Comparison of ENCODE assay signal across 26 cellular contexts in the genomic region with DNA sequence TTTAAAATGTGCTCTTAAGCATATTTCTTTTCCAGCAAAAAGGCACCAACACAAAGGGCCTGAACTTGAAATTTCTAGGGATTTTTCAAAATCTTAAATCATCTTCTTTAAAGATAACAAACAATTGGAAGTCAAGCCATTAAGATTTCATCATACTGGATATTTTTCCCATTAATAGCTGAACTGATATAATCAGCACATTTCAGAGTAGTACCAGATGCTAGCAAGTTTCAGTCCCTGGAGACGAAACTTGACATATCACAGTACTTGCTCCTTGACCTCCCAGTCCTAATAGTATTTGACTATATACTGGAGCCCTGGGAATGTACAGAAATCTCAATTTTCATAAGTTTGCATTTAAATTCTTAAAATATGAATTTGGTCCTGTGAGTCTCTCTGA. TPM values are rescaled to one million over a fixed set of nuclear protein-coding genes. Genes with fewer than 3 reads are reported as not detected.
DNase-seq lines count a peak whose midpoint lies in the region; ATAC-seq and TF ChIP-seq lines count a peak whose summit lies in the region.
"Had no signal": no experiment of that assay in that cellular context is flagged by ENCODE, and none has a peak within 500 bp of the region (broad histone marks: within the 10 kb centered on the region; RNA-seq: fewer than 3 reads in every experiment).

No MANE protein-coding gene starts in this region.

- no peaks in the 10 kb centered on the region for H3K9me2 ChIP-seq in SK-N-SH

- peak; percentile 13 for DNase-seq in DMS 273 (lab: John Stamatoyannopoulos, UW; ENCODE audit: unreplicated experiment)
- no peak for DNase-seq in SK-N-SH
- peak; percentile 43 for DNase-seq in fibroblast of the aortic adventitia (ENCODE audit: low read depth)
- DNase-seq in trophoblast cell, result peak; percentile 7 to 77
- no peak for DNase-seq in naive thymus-derived CD4-positive, alpha-beta T cell
- DNase-seq: CD4-positive, alpha-beta T cell; GF-D8; HFFc6; KG1; MG63; NCI-H1105 treated with DMSO at 0.1 percent for 48 hours; NCI-H146; NCI-H1930; NCI-H2107; NCI-H446 treated with DMSO at 0.1 percent for 48 hours; NCI-H526; NCI-H82; NK-92 treated with Interleukin-12 subunit alpha and Interleukin-12 subunit beta, amount 100 ng/mL, for 24 hours; PC-3 had no signal

- intact Hi-C loops in naive thymus-derived CD4-positive, alpha-beta T cell (cut with micrococcal nuclease), result no loop called here

- H4K8ac ChIP-seq in trophoblast cell (ENCODE audit: low read depth, low read length), result no peak overlapping the region

- no peak overlapping the region for H3K4ac ChIP-seq in trophoblast cell (ENCODE audit: low read depth, low read length)

- H3K4me2 ChIP-seq in SK-N-SH, result no peak overlapping the region
- H3K4me2 ChIP-seq in trophoblast cell (ENCODE audit: low read length), result no peak overlapping the region
- H3K4me2 ChIP-seq: BLaER1 treated with 17β-estradiol and CSF1 and Interleukin-3, amounts not matched to agents 10 nM and 100 nM; GM23338 had no signal

- TF ChIP-seq EP300 in SK-N-SH (IDR thresholded peaks at IDR 0.05; ENCODE audit: borderline replicate concordance in 1 of 2, low read depth in 1 of 2, low read length in 1 of 2), result no peak

- WGBS in SK-N-SH (ENCODE audit: low lambda C conversion rate), result 0% methylated on average over 1 of the region's 1 CpG
- no CpG with 5 or more reads among the region's 1 CpG for WGBS in trophoblast cell (ENCODE audit: extremely low coverage, insufficient coverage, insufficient read length)

- H3K79me2 ChIP-seq in SK-N-SH (ENCODE audit: insufficient read depth), result no peaks in the 10 kb centered on the region
- no peaks in the 10 kb centered on the region for H3K79me2 ChIP-seq in trophoblast cell (ENCODE audit: control insufficient read depth, insufficient read depth, low read length, poor library complexity)

- TF ChIP-seq POLR2A in GM18505 (IDR thresholded peaks at IDR 0.05; ENCODE audit: borderline replicate concordance, extremely low read depth, insufficient read depth, insufficient read length), result no peak

- no peaks in the 10 kb centered on the region for H4K20me1 ChIP-seq in SK-N-SH (ENCODE audit: insufficient read depth)
- H4K20me1 ChIP-seq: BLaER1 treated with 17β-estradiol and CSF1 and Interleukin-3, amounts not matched to agents 10 nM and 100 nM had no signal

- peaks cover 0 to 5% (median 0%) of the 10 kb centered on the region in 11 donors for H3K9me3 Mint-ChIP-seq in naive thymus-derived CD4-positive, alpha-beta T cell
- H3K9me3 Mint-ChIP-seq: CD4-positive, alpha-beta T cell; GM23338; HFFc6 had no signal

- TF ChIP-seq CTCF in SK-N-SH (IDR thresholded peaks at IDR 0.05) (no peak), fibroblast of the aortic adventitia (IDR thresholded peaks at IDR 0.05; ENCODE audit: insufficient read depth, low read length) (no peak)

- H3K23ac ChIP-seq in trophoblast cell (ENCODE audit: low read length), result no peak overlapping the region

- H3K4me1 Mint-ChIP-seq in naive thymus-derived CD4-positive, alpha-beta T cell, result peaks cover 0 to 11% (median 8%) of the 10 kb centered on the region in 7 donors
- H3K4me1 Mint-ChIP-seq: GM23338 had no signal

- no peaks in the 10 kb centered on the region for H3F3A ChIP-seq in SK-N-SH (replicated peaks; ENCODE audit: insufficient read depth)

- H3K18ac ChIP-seq in trophoblast cell (ENCODE audit: low read length), result no peak overlapping the region

- H2BK5ac ChIP-seq in trophoblast cell (ENCODE audit: low read depth, low read length, poor library complexity), result no peak overlapping the region

- H3K9me3 ChIP-seq in SK-N-SH (no peaks in the 10 kb centered on the region), trophoblast cell (ENCODE audit: insufficient read depth, low read depth, low read length) (peaks cover 3% of the 10 kb centered on the region)
- H3K9me3 ChIP-seq in naive thymus-derived CD4-positive, alpha-beta T cell (ENCODE audit: control insufficient read depth in 2 of 3, low read length in 3 of 3), result no peaks in the 10 kb centered on the region
- H3K9me3 ChIP-seq: HAP-1, MG63, SJSA1 had no signal

- H4K12ac ChIP-seq in trophoblast cell (ENCODE audit: low read depth, low read length), result no peak overlapping the region

- no peaks in the 10 kb centered on the region for H3K79me1 ChIP-seq in trophoblast cell (ENCODE audit: low read length)

- H3K36me3 ChIP-seq in SK-N-SH (replicated peaks in 1 of 2; ENCODE audit: control insufficient read depth in 1 of 2, insufficient read depth in 2 of 2, low read length in 1 of 2) (no peaks in the 10 kb centered on the region), trophoblast cell (ENCODE audit: control insufficient read depth in 1 of 2, insufficient read depth in 2 of 2, low read length in 2 of 2) (no peaks in the 10 kb centered on the region)
- H3K36me3 ChIP-seq in naive thymus-derived CD4-positive, alpha-beta T cell (ENCODE audit: control insufficient read depth in 2 of 3, insufficient read depth in 3 of 3, low read length in 3 of 3), result no peaks in the 10 kb centered on the region
- H3K36me3 ChIP-seq: BLaER1 treated with 17β-estradiol and CSF1 and Interleukin-3, amounts not matched to agents 10 nM and 100 nM; HAP-1; MG63; SJSA1 had no signal

- no peak overlapping the region for H2AFZ ChIP-seq in SK-N-SH (ENCODE audit: low read depth)
- H2AFZ ChIP-seq in trophoblast cell (ENCODE audit: insufficient read depth, low read length, poor library complexity), result no peak overlapping the region

- H3K27ac Mint-ChIP-seq in naive thymus-derived CD4-positive, alpha-beta T cell, result no peak overlapping the region
- H3K27ac Mint-ChIP-seq: CD4-positive, alpha-beta T cell; GM23338; HFFc6 had no signal

- CTCF ChIA-PET in SK-N-SH (lab: Yijun Ruan, JAX), result no interaction called here
- CTCF ChIA-PET in naive thymus-derived CD4-positive, alpha-beta T cell (lab: Charles Lee), result no interaction called here

- H3K27ac ChIP-seq in SK-N-SH (ENCODE audit: low read depth in 2 of 2, low read length in 1 of 2) (no peak overlapping the region), trophoblast cell (ENCODE audit: low read depth, low read length) (no peak overlapping the region)
- no peak overlapping the region for H3K27ac ChIP-seq in naive thymus-derived CD4-positive, alpha-beta T cell (ENCODE audit: low read depth, low read length)
- H3K27ac ChIP-seq: BLaER1 treated with 17β-estradiol and CSF1 and Interleukin-3, amounts not matched to agents 10 nM and 100 nM; SJSA1 had no signal

- TF ChIP-seq RAD21 in SK-N-SH (IDR thresholded peaks at IDR 0.05; ENCODE audit: low read length), result no peak

- H3K27me3 Mint-ChIP-seq in naive thymus-derived CD4-positive, alpha-beta T cell, result peaks cover 0 to 8% (median 0%) of the 10 kb centered on the region in 5 donors

- ATAC-seq in GM18505 (IDR thresholded peaks at IDR 0.05; ENCODE audit: unreplicated experiment) (no peak), HG02970 (IDR thresholded peaks at IDR 0.05; ENCODE audit: low FRiP score, unreplicated experiment) (no peak)
- ATAC-seq in naive thymus-derived CD4-positive, alpha-beta T cell, result no peak
- ATAC-seq: GM23338, PC-3, Right ventricle myocardium inferior had no signal

- POLR2A ChIA-PET in SK-N-SH (lab: Yijun Ruan, JAX), result no interaction called here
- POLR2A ChIA-PET in naive thymus-derived CD4-positive, alpha-beta T cell (lab: Charles Lee), result no interaction called here

- no peak overlapping the region for H4K91ac ChIP-seq in trophoblast cell (ENCODE audit: low read depth, low read length)

- no peak overlapping the region for H3K4me3 Mint-ChIP-seq in naive thymus-derived CD4-positive, alpha-beta T cell
- H3K4me3 Mint-ChIP-seq: CD4-positive, alpha-beta T cell; GM23338; HFFc6 had no signal

- no peak overlapping the region for H2AK5ac ChIP-seq in trophoblast cell (ENCODE audit: low read length)

- H3K4me1 ChIP-seq in SK-N-SH (ENCODE audit: control insufficient read depth in 1 of 2, insufficient read depth in 2 of 2, low read depth in 1 of 2, low read length in 1 of 2), result no peaks in the 10 kb centered on the region; a peak in 1 of 4 replicates
- H3K4me1 ChIP-seq in trophoblast cell (ENCODE audit: control insufficient read depth in 1 of 2, insufficient read depth in 2 of 2, low read length in 2 of 2), result no peaks in the 10 kb centered on the region
- H3K4me1 ChIP-seq in naive thymus-derived CD4-positive, alpha-beta T cell (ENCODE audit: control insufficient read depth in 2 of 2, insufficient read depth in 2 of 2, low read length in 2 of 2), result peaks cover 0 to 6% of the 10 kb centered on the region in 2 donors
- H3K4me1 ChIP-seq: HAP-1, SJSA1 had no signal

- no peak overlapping the region for H3K14ac ChIP-seq in trophoblast cell (ENCODE audit: low read length)

- H3K9ac ChIP-seq in SK-N-SH, result no peak overlapping the region
- no peak overlapping the region for H3K9ac ChIP-seq in trophoblast cell (ENCODE audit: low read length)
- H3K9ac ChIP-seq: BLaER1 treated with 17β-estradiol and CSF1 and Interleukin-3, amounts not matched to agents 10 nM and 100 nM had no signal

- H3K27me3 ChIP-seq in SK-N-SH (ENCODE audit: insufficient read depth) (no peaks in the 10 kb centered on the region), trophoblast cell (ENCODE audit: insufficient read depth, low read length) (no peaks in the 10 kb centered on the region)
- no peaks in the 10 kb centered on the region for H3K27me3 ChIP-seq in naive thymus-derived CD4-positive, alpha-beta T cell (ENCODE audit: control insufficient read depth in 2 of 2, insufficient read depth in 2 of 2, low read length in 2 of 2)
- H3K27me3 ChIP-seq: BLaER1 treated with 17β-estradiol and CSF1 and Interleukin-3, amounts not matched to agents 10 nM and 100 nM; MG63; SJSA1 had no signal

- H3K4me3 ChIP-seq in SK-N-SH (ENCODE audit: low read depth in 2 of 2, low read length in 1 of 2) (no peak overlapping the region), fibroblast of the aortic adventitia (ENCODE audit: low read depth, low read length) (no peak overlapping the region), trophoblast cell (ENCODE audit: low read depth, low read length) (no peak overlapping the region)
- H3K4me3 ChIP-seq in naive thymus-derived CD4-positive, alpha-beta T cell (ENCODE audit: low read length), result no peak overlapping the region
- H3K4me3 ChIP-seq: BLaER1 treated with 17β-estradiol and CSF1 and Interleukin-3, amounts not matched to agents 10 nM and 100 nM; GM23338; HAP-1; MG63; SJSA1 had no signal

- H2BK120ac ChIP-seq in trophoblast cell (ENCODE audit: insufficient read depth, low read length, poor library complexity), result no peak overlapping the region

- H2BK12ac ChIP-seq in trophoblast cell (ENCODE audit: low read length), result no peak overlapping the region

- no peaks in the 10 kb centered on the region for H3K36me3 Mint-ChIP-seq in naive thymus-derived CD4-positive, alpha-beta T cell

TF ChIP-seq in SK-N-SH, 30 proteins besides CTCF, POLR2A, EP300 and RAD21 (continues in another document):
- TF ChIP-seq GABPA (IDR thresholded peaks at IDR 0.05; ENCODE audit: low read depth), result no peak

RNA-seq across cellular contexts. Expression of a gene that starts 10.2 kb away (rescaled TPM):
- polyA plus RNA-seq in SK-N-SH (2012; rRNA removed), result 2.6 TPM in 2 replicates
- 3.0 and 3.6 TPM in 2 replicates for polyA plus RNA-seq in SK-N-SH (2012; cell fraction: cytosol; rRNA removed)
- polyA plus RNA-seq in SK-N-SH (2012; cell fraction: nucleus; rRNA removed), result 4.1 and 7.0 TPM in 2 replicates
- total RNA-seq in fibroblast of the aortic adventitia (ENCODE audit: low replicate concordance), result 3.8 and 15.5 TPM in 2 replicates
- 6.8 and 7.3 TPM in 2 replicates for polyA plus RNA-seq in trophoblast cell (2013)
- 10 to 100 TPM in 1 of 5 experiments, 1 to 10 TPM in 4; 5.3 to 17.9 (median 5.9) TPM for total RNA-seq in naive thymus-derived CD4-positive, alpha-beta T cell
- polyA plus RNA-seq in naive thymus-derived CD4-positive, alpha-beta T cell, result 1 to 10 TPM; 3.6 to 4.4 TPM

Comparison
In these comparisons a context has a peak if more than half of its experiments do, and no peak if none do; other contexts are left out.
1. DNase-seq: peak in DMS 273 (single experiment), fibroblast of the aortic adventitia (single experiment) and trophoblast cell (2 of 2); none in SK-N-SH (single experiment) and naive thymus-derived CD4-positive, alpha-beta T cell (0 of 9).